23 cellular contexts compared by ENCODE assay signal in the genomic region with DNA sequence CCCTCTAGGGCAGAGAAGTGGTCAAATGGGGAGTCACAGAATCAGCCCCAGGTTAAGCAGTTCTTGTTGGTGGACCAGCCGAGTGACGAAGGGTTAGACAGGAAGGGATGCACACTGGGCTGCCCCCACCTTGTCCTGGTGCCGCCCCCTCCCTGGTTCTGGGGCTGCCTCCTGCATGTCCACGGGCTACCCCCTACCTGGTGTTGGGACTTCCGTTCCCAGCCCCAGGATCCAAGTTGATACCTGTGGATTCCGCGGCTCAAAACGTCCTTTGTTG.
DNase-seq lines count a peak whose midpoint lies in the region; ATAC-seq and TF ChIP-seq lines count a peak whose summit lies in the region.
"Had no signal": no experiment of that assay in that cellular context is flagged by ENCODE, and none has a peak within 500 bp of the region (broad histone marks: within the 10 kb centered on the region; RNA-seq: fewer than 3 reads in every experiment).

No MANE protein-coding gene starts in this region.

- no peaks in the 10 kb centered on the region for H3K27me3 ChIP-seq in SK-N-SH (ENCODE audit: insufficient read depth)
- no peaks in the 10 kb centered on the region for H3K27me3 ChIP-seq in breast epithelium
- no peaks in the 10 kb centered on the region for H3K27me3 ChIP-seq in lower lobe of right lung (ENCODE audit: low read depth)
- H3K27me3 ChIP-seq: BE2C had no signal

- no peak overlapping the region for H2AFZ ChIP-seq in SK-N-SH (ENCODE audit: low read depth)

- H3K4me1 Mint-ChIP-seq in nephron progenitor cell: peaks cover 35% of the 10 kb centered on the region
- H3K4me1 Mint-ChIP-seq: activated B cell treated with CpG ODN at 0.5 μM for 24 hours; activated CD4-positive, alpha-beta memory T cell treated with anti-CD3 and anti-CD28 coated beads, Interleukin-2, amount 10 ng/mL, durations not matched to agents 7 days and 5 days had no signal

- no peaks in the 10 kb centered on the region for H4K20me1 ChIP-seq in SK-N-SH (ENCODE audit: insufficient read depth)

- H3K9me3 Mint-ChIP-seq in nephron progenitor cell: peaks cover 30% of the 10 kb centered on the region

- peaks cover 13% of the 10 kb centered on the region for H3F3A ChIP-seq in SK-N-SH (replicated peaks; ENCODE audit: insufficient read depth)

- no peak for TF ChIP-seq EP300 in SK-N-SH (IDR thresholded peaks at IDR 0.05; ENCODE audit: borderline replicate concordance in 1 of 2, low read depth in 1 of 2, low read length in 1 of 2)

- H3K27me3 Mint-ChIP-seq in nephron progenitor cell (ENCODE audit: low read depth, poor library complexity): peaks cover 18% of the 10 kb centered on the region

- intact Hi-C loops in breast epithelium (cut with DNase I; ENCODE audit: low total_unique reads) (no loop called here), lower lobe of right lung (cut with DNase I) (no loop called here)

- no peak overlapping the region for H3K4me3 Mint-ChIP-seq in nephron progenitor cell
- H3K4me3 Mint-ChIP-seq: activated B cell treated with CpG ODN at 0.5 μM for 24 hours; activated CD4-positive, alpha-beta memory T cell treated with anti-CD3 and anti-CD28 coated beads, Interleukin-2, amount 10 ng/mL, durations not matched to agents 7 days and 5 days; naive thymus-derived CD8-positive, alpha-beta T cell had no signal

- TF ChIP-seq RAD21 in SK-N-SH (IDR thresholded peaks at IDR 0.05; ENCODE audit: low read length): no peak

- WGBS in SK-N-SH (ENCODE audit: low lambda C conversion rate): 88% methylated on average over 7 of the region's 8 CpGs

- H3K27ac Mint-ChIP-seq in nephron progenitor cell: no peak overlapping the region
- H3K27ac Mint-ChIP-seq: activated B cell treated with CpG ODN at 0.5 μM for 24 hours; activated CD4-positive, alpha-beta memory T cell treated with anti-CD3 and anti-CD28 coated beads, Interleukin-2, amount 10 ng/mL, durations not matched to agents 7 days and 5 days; naive thymus-derived CD8-positive, alpha-beta T cell had no signal

- TF ChIP-seq POLR2A in breast epithelium (IDR thresholded peaks at IDR 0.05): no peak

- H3K4me3 ChIP-seq in SK-N-SH (ENCODE audit: low read depth in 2 of 2, low read length in 1 of 2) (no peak overlapping the region), breast epithelium (peak overlapping the region in 2 of 3 donors; percentile 46 to 61), lower lobe of right lung (no peak overlapping the region)
- H3K4me3 ChIP-seq: dorsolateral prefrontal cortex had no signal

- H3K27ac ChIP-seq in SK-N-SH (ENCODE audit: low read depth in 2 of 2, low read length in 1 of 2): no peak overlapping the region
- peak overlapping the region in 1 of 2 donors; percentile 74 for H3K27ac ChIP-seq in breast epithelium
- H3K27ac ChIP-seq in lower lobe of right lung: no peak overlapping the region
- H3K27ac ChIP-seq: dorsolateral prefrontal cortex, HL-60 had no signal

- no peaks in the 10 kb centered on the region for H3K79me2 ChIP-seq in SK-N-SH (ENCODE audit: insufficient read depth)

- H3K36me3 ChIP-seq in SK-N-SH (replicated peaks in 1 of 2; ENCODE audit: control insufficient read depth in 1 of 2, insufficient read depth in 2 of 2, low read length in 1 of 2) (peaks cover 0 to 4% of the 10 kb centered on the region in 2 experiments), breast epithelium (no peaks in the 10 kb centered on the region), lower lobe of right lung (no peaks in the 10 kb centered on the region)
- H3K36me3 ChIP-seq: BE2C had no signal

- no peak overlapping the region for H3K9ac ChIP-seq in SK-N-SH

- POLR2A ChIA-PET in SK-N-SH (lab: Yijun Ruan, JAX): interaction anchor here (0.8 kb wide), 1 partner anchor 111 kb away, joined by 4 read pairs; the partner anchor contains the start of gene WNT5B

- ATAC-seq in SK-N-SH treated with all-trans-retinoic acid at 6 μM for 48 hours: no peak
- peak; percentile 5 to 33 for ATAC-seq in lower lobe of right lung
- ATAC-seq in HG03280 (IDR thresholded peaks at IDR 0.05; ENCODE audit: unreplicated experiment): no peak
- ATAC-seq: naive thymus-derived CD8-positive, alpha-beta T cell; stimulated activated naive CD8-positive, alpha-beta T cell treated with anti-CD3 and anti-CD28 coated beads, Interleukin-15, Interleukin-2, amounts not matched to agents 100 U/mL and 50 U/mL, for 24 hours had no signal

- H3K4me2 ChIP-seq in SK-N-SH: peak overlapping the region; percentile 61

- CTCF ChIA-PET in SK-N-SH (lab: Yijun Ruan, JAX): interaction anchor here (1.7 kb wide), 1 partner anchor 400 kb away, joined by 6 read pairs; no protein-coding TSS in a partner anchor

- H3K9me3 ChIP-seq in SK-N-SH: no peaks in the 10 kb centered on the region
- peaks cover 5 to 7% of the 10 kb centered on the region in 2 donors for H3K9me3 ChIP-seq in breast epithelium
- no peaks in the 10 kb centered on the region for H3K9me3 ChIP-seq in lower lobe of right lung

- DNase-seq in SK-N-SH: no peak
- peak in 1 of 2 donors; percentile 51 for DNase-seq in breast epithelium (ENCODE audit: low spot score in 2 of 2)
- no peak for DNase-seq in lower lobe of right lung
- no peak for DNase-seq in NCI-H510A (lab: John Stamatoyannopoulos, UW)
- no peak for DNase-seq in SW480 (ENCODE audit: low spot score)
- no peak for DNase-seq in nephron progenitor cell
- DNase-seq: 8988T; activated B cell treated with CpG ODN at 0.5 μM for 24 hours; activated CD4-positive, alpha-beta memory T cell treated with anti-CD3 and anti-CD28 coated beads, Interleukin-2, amount 10 ng/mL, durations not matched to agents 7 days and 5 days; activated naive CD4-positive, alpha-beta T cell treated with Interleukin-2 at 50 U/mL for 16 hours; amniotic stem cell; BE2C; foreskin melanocyte; naive thymus-derived CD8-positive, alpha-beta T cell; NCI-H774; OCI-M1; stimulated activated CD4-positive, alpha-beta T cell treated with anti-CD3 and anti-CD28 coated beads, Interleukin-1b, Interleukin-23, amount 100 ng/mL, for 48 hours; stimulated activated naive CD8-positive, alpha-beta T cell treated with anti-CD3 and anti-CD28 coated beads, Interleukin-15, Interleukin-2, amounts not matched to agents 100 U/mL and 50 U/mL, for 24 hours; trophoblast cell had no signal

- peaks cover 5 to 17% of the 10 kb centered on the region in 2 experiments; a peak in 3 of 4 replicates for H3K4me1 ChIP-seq in SK-N-SH (ENCODE audit: control insufficient read depth in 1 of 2, insufficient read depth in 2 of 2, low read depth in 1 of 2, low read length in 1 of 2)
- no peaks in the 10 kb centered on the region for H3K4me1 ChIP-seq in breast epithelium
- no peaks in the 10 kb centered on the region for H3K4me1 ChIP-seq in lower lobe of right lung
- H3K4me1 ChIP-seq: BE2C had no signal

- peaks cover 25% of the 10 kb centered on the region for H3K36me3 Mint-ChIP-seq in nephron progenitor cell (ENCODE audit: low read depth)

- H3K9me2 ChIP-seq in SK-N-SH: no peaks in the 10 kb centered on the region

- TF ChIP-seq CTCF in SK-N-SH (IDR thresholded peaks at IDR 0.05) (no peak), breast epithelium (IDR thresholded peaks at IDR 0.05) (no peak), lower lobe of right lung (IDR thresholded peaks at IDR 0.05) (no peak), nephron progenitor cell (IDR thresholded peaks at IDR 0.05) (no peak)

TF ChIP-seq in SK-N-SH, 30 proteins besides CTCF, POLR2A, EP300 and RAD21 (continues in another document):
- TF ChIP-seq MAX (IDR thresholded peaks at IDR 0.05; ENCODE audit: low read depth): no peak
- TF ChIP-seq, protein P1, sequence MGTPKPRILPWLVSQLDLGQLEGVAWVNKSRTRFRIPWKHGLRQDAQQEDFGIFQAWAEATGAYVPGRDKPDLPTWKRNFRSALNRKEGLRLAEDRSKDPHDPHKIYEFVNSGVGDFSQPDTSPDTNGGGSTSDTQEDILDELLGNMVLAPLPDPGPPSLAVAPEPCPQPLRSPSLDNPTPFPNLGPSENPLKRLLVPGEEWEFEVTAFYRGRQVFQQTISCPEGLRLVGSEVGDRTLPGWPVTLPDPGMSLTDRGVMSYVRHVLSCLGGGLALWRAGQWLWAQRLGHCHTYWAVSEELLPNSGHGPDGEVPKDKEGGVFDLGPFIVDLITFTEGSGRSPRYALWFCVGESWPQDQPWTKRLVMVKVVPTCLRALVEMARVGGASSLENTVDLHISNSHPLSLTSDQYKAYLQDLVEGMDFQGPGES (IDR thresholded peaks at IDR 0.05; ENCODE audit: low read depth, low read length): no peak
- TF ChIP-seq USF1 (IDR thresholded peaks at IDR 0.05; ENCODE audit: borderline replicate concordance, low read depth): no peak

TF ChIP-seq in SK-N-SH treated with all-trans-retinoic acid at 6 μM for 48 hours, 23 proteins besides CTCF, POLR2A, EP300 and RAD21:
- TF ChIP-seq PPARA (CRISPR knock-in tag; IDR thresholded peaks at IDR 0.05; ENCODE audit: borderline replicate concordance): no peak
- TF ChIP-seq BACH2 (CRISPR knock-in tag; IDR thresholded peaks at IDR 0.05; ENCODE audit: borderline replicate concordance): no peak
- TF ChIP-seq CREB5 (CRISPR knock-in tag; IDR thresholded peaks at IDR 0.05; ENCODE audit: low read depth): no peak

Comparison
In these comparisons a context has a peak if more than half of its experiments do, and no peak if none do; other contexts are left out.
1. H3K4me3 ChIP-seq: peak in breast epithelium (2 of 3); none in SK-N-SH (0 of 2) and lower lobe of right lung (single experiment).
2. ATAC-seq: peak in lower lobe of right lung (2 of 2); none in SK-N-SH treated with all-trans-retinoic acid at 6 μM for 48 hours (single experiment) and HG03280 (single experiment).